Comparison of ENCODE assay signal across 30 cellular contexts in the genomic region with DNA sequence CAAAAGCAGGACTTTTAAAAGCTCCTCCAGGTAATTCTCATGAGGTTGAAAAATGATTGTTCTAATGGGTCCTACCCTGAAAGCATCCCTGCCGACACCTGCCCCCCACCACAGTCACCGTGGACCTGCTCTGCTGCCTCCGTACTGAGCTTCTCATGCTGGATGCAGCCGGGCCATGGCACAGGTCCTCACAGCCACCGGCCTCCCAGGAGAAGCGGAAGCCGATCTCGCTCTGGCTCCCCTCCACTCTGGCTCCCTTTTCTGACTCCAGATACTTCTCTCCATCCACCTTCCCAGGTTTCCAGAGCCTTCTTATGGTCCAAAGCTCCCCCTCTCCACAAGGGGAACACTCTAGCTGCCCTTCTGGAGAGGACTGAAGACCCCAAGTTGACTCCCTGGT. TPM values are rescaled to one million over a fixed set of nuclear protein-coding genes. Genes with fewer than 3 reads are reported as not detected.
"Had no signal": no experiment of that assay in that cellular context is flagged by ENCODE, and none has a peak within 500 bp of the region (broad histone marks: within the 10 kb centered on the region; RNA-seq: fewer than 3 reads in every experiment).

No MANE protein-coding gene starts in this region.

- H3K4me3 ChIP-seq: colonic mucosa, esophagus squamous epithelium, gastrocnemius medialis, heart right ventricle, left lung, lung, mucosa of descending colon had no signal

- H3K27ac ChIP-seq: colonic mucosa, epithelial cell of prostate, esophagus squamous epithelium, gastrocnemius medialis, heart right ventricle, left lung had no signal

- H3K36me3 ChIP-seq: colonic mucosa, gastrocnemius medialis, left lung had no signal

- FAIRE-seq: endometrium, islet of Langerhans had no signal

- H3K9me3 ChIP-seq: colonic mucosa, esophagus squamous epithelium, gastrocnemius medialis, heart right ventricle, left lung, mucosa of descending colon had no signal

- H3K4me1 ChIP-seq: colonic mucosa, left lung had no signal

- H3K27me3 ChIP-seq: colonic mucosa, esophagus squamous epithelium, gastrocnemius medialis, left lung had no signal

- ATAC-seq: effector memory CD8-positive, alpha-beta T cell; esophagus mucosa; heart right ventricle; left cardiac atrium; left lung; left ventricle myocardium superior; mucosa of descending colon had no signal

- DNase-seq: cerebellar nuclear complex; colonic mucosa; cortex of kidney; effector CD8-positive, alpha-beta T cell; effector memory CD8-positive, alpha-beta T cell; endodermal cell; erythroblast; esophagus squamous epithelium; foreskin fibroblast; foreskin melanocyte; gastrocnemius medialis; glutamatergic neuron; heart right ventricle; hippocampal formation; left cardiac atrium; left lung; left ventricle myocardium superior; mammary epithelial cell; mucosa of descending colon had no signal

RNA-seq across cellular contexts. Expression of a gene that starts 10.2 kb away (rescaled TPM):
- total RNA-seq: chondrocyte, colonic mucosa, dermis microvascular lymphatic vessel endothelial cell, esophagus mucosa, glomerular endothelial cell, kidney epithelial cell, left cardiac atrium, left lung, mammary epithelial cell, mesenteric fat pad, mesothelial cell of epicardium had no signal
- polyA plus RNA-seq: mammary epithelial cell had no signal
